ENCODE assay signal across 25 cellular contexts in genomic region chr15:36758800-36759199, GRCh38.
"Had no signal": no experiment of that assay in that cellular context is flagged by ENCODE, and none has a peak within 500 bp of the region (broad histone marks: within the 10 kb centered on the region; RNA-seq: fewer than 3 reads in every experiment).

No MANE protein-coding gene starts in this region.

- H3K27ac Mint-ChIP-seq: activated CD8-positive, alpha-beta memory T cell treated with anti-CD3 and anti-CD28 coated beads, Interleukin-2, amount 10 ng/mL, durations not matched to agents 7 days and 5 days; activated naive CD4-positive, alpha-beta T cell treated with anti-CD3 and anti-CD28 coated beads, Interleukin-2, amount 50 U/mL, for 72 hours; activated naive CD8-positive, alpha-beta T cell treated with anti-CD3 and anti-CD28 coated beads, Interleukin-2, amount 50 U/mL, for 24 hours; activated T-cell treated with anti-CD3 and anti-CD28 coated beads, Interleukin-2, amount 50 U/mL, for 24 hours; activated T-helper 1 cell treated with anti-CD3 and anti-CD28 coated beads, Interleukin-12 subunit alpha, Interleukin-12 subunit beta, Interleukin-2, Interleukin-4 antibody, amounts not matched to agents 30 ng/mL and 10 ng/mL and 1 ng/mL, durations not matched to agents 14 hours and 24 hours and 36 hours had no signal

- H3K4me1 ChIP-seq: ascending aorta, body of pancreas had no signal

- H3K9me3 ChIP-seq: ascending aorta, body of pancreas had no signal

- ATAC-seq: activated CD8-positive, alpha-beta memory T cell treated with anti-CD3 and anti-CD28 coated beads, Interleukin-2, amount 10 ng/mL, durations not matched to agents 7 days and 5 days; activated naive CD4-positive, alpha-beta T cell treated with anti-CD3 and anti-CD28 coated beads, Interleukin-2, amount 50 U/mL, for 72 hours; activated naive CD8-positive, alpha-beta T cell treated with anti-CD3 and anti-CD28 coated beads, Interleukin-2, amount 50 U/mL, for 24 hours; body of pancreas; PC-3 had no signal

- H3K36me3 ChIP-seq: WERI-Rb-1 had no signal

- H3K4me3 Mint-ChIP-seq: activated CD8-positive, alpha-beta memory T cell treated with anti-CD3 and anti-CD28 coated beads, Interleukin-2, amount 10 ng/mL, durations not matched to agents 7 days and 5 days; activated naive CD8-positive, alpha-beta T cell treated with anti-CD3 and anti-CD28 coated beads, Interleukin-2, amount 50 U/mL, for 24 hours; activated T-cell treated with anti-CD3 and anti-CD28 coated beads, Interleukin-2, amount 50 U/mL, for 24 hours; activated T-helper 1 cell treated with anti-CD3 and anti-CD28 coated beads, Interleukin-12 subunit alpha, Interleukin-12 subunit beta, Interleukin-2, Interleukin-4 antibody, amounts not matched to agents 30 ng/mL and 10 ng/mL and 1 ng/mL, durations not matched to agents 14 hours and 24 hours and 36 hours had no signal

- H3K27me3 Mint-ChIP-seq: activated CD8-positive, alpha-beta memory T cell treated with anti-CD3 and anti-CD28 coated beads, Interleukin-2, amount 10 ng/mL, durations not matched to agents 7 days and 5 days; activated naive CD8-positive, alpha-beta T cell treated with anti-CD3 and anti-CD28 coated beads, Interleukin-2, amount 50 U/mL, for 24 hours; activated T-cell treated with anti-CD3 and anti-CD28 coated beads, Interleukin-2, amount 50 U/mL, for 24 hours had no signal

- H3K27ac ChIP-seq: ascending aorta, body of pancreas, coronary artery, WERI-Rb-1 had no signal

- DNase-seq: activated CD4-positive, alpha-beta T cell treated with anti-CD3 and anti-CD28 coated beads for 4 hours; activated CD8-positive, alpha-beta memory T cell treated with anti-CD3 and anti-CD28 coated beads, Interleukin-2, amount 10 ng/mL, durations not matched to agents 7 days and 5 days; activated effector memory CD4-positive, alpha-beta T cell treated with Interleukin-2 at 50 U/mL for 16 hours; activated naive CD4-positive, alpha-beta T cell; activated naive CD8-positive, alpha-beta T cell treated with anti-CD3 and anti-CD28 coated beads, Interleukin-2, amount 50 U/mL, for 24 hours; activated T-cell treated with anti-CD3 and anti-CD28 coated beads, Interleukin-2, amount 50 U/mL, for 24 hours; amniotic stem cell; body of pancreas; central memory CD4-positive, alpha-beta T cell; KG1; NCI-H1048; NCI-H146; NCI-H2029; NCI-H345; NCI-H510A; NCI-H526 treated with DMSO at 0.1 percent for 48 hours; NCI-H82; PC-3; SHP77; T-helper 1 cell; WERI-Rb-1 had no signal

- H3K4me3 ChIP-seq: ascending aorta, body of pancreas, coronary artery had no signal

- H3K4me1 Mint-ChIP-seq: activated naive CD8-positive, alpha-beta T cell treated with anti-CD3 and anti-CD28 coated beads, Interleukin-2, amount 50 U/mL, for 24 hours had no signal

- H3K27me3 ChIP-seq: ascending aorta, body of pancreas had no signal
